8 cellular contexts compared by ENCODE assay signal in genomic region chr6:41027799-41028617, GRCh38. TPM values are rescaled to one million over a fixed set of nuclear protein-coding genes. Genes with fewer than 3 reads are reported as not detected.
DNase-seq lines count a peak whose midpoint lies in the region; ATAC-seq and TF ChIP-seq lines count a peak whose summit lies in the region.

No MANE protein-coding gene starts in this region.

- BruUV-seq in Panc1 (replicated peaks; lab: Mats Ljungman, UMichigan) = no TSS peak

- no peaks in the 10 kb centered on the region for H3K9me3 Mint-ChIP-seq in activated T-helper 2 cell treated with anti-CD3 and anti-CD28 coated beads, Interferon-gamma antibody, Interleukin-2, Interleukin-4, amounts not matched to agents 10 μg/mL and 5 μg/mL and 100 μg/mL, durations not matched to agents 14 hours and 24 hours and 36 hours

- H3K4me2 ChIP-seq in neural cell (ENCODE audit: low read length) = no peak overlapping the region

- no peaks in the 10 kb centered on the region for H3F3A ChIP-seq in neural cell (ENCODE audit: insufficient read depth, low read length, poor library complexity, severe bottlenecking)

- H3K4me3 ChIP-seq in Panc1 (ENCODE audit: low read depth in 2 of 2, low read length in 2 of 2) (peak overlapping the region; percentile 14 to 55; a peak in 3 of 4 replicates), fibroblast of villous mesenchyme (ENCODE audit: low read depth, low read length) (peak overlapping the region; percentile 53), neural cell (ENCODE audit: low read length) (peak overlapping the region; percentile 40)

- peak; percentile 66 for DNase-seq in CMK (ENCODE audit: low read depth)
- no peak for DNase-seq in Panc1 (ENCODE audit: low read depth, low spot score)
- peak; percentile 77 for DNase-seq in activated T-helper 2 cell treated with anti-CD3 and anti-CD28 coated beads, Interferon-gamma antibody, Interleukin-2, Interleukin-4, amounts not matched to agents 10 μg/mL and 5 μg/mL and 100 μg/mL, durations not matched to agents 14 hours and 24 hours and 36 hours (ENCODE audit: low spot score)
- peak; percentile 57 for DNase-seq in fibroblast of villous mesenchyme (ENCODE audit: low read depth)
- DNase-seq in stimulated activated naive CD8-positive, alpha-beta T cell treated with anti-CD3 and anti-CD28 coated beads, Interleukin-15, Interleukin-2, amounts not matched to agents 100 U/mL and 50 U/mL, for 24 hours = peak; percentile 90

- H3K27me3 ChIP-seq in Panc1 (ENCODE audit: control insufficient read depth, insufficient read depth, low read length) (no peaks in the 10 kb centered on the region), neural cell (ENCODE audit: insufficient read depth, low read depth, low read length) (peaks cover 11% of the 10 kb centered on the region)

- POLR2A ChIA-PET in Panc1 (lab: Charles Lee) = interaction anchor here (0.7 kb wide), 1 partner anchor 71 kb away, joined by 3 read pairs; no protein-coding TSS in a partner anchor

- in situ Hi-C loops in Panc1 (cut with HindIII; ENCODE audit: low pct_unique_long_range_greater_than_20kb, low sequenced_read_pairs) = no loop called here

- TF ChIP-seq EP300 in neural cell (conservative IDR thresholded peaks at IDR 0.05; ENCODE audit: poor library complexity, severe bottlenecking) = no peak

- ATAC-seq in GM19397 (IDR thresholded peaks at IDR 0.05; ENCODE audit: unreplicated experiment) = peak; percentile 86
- peak; percentile 76 for ATAC-seq in HG03521 (IDR thresholded peaks at IDR 0.05; ENCODE audit: unreplicated experiment)
- ATAC-seq in Panc1 = peak; percentile 93
- peak; percentile 90 for ATAC-seq in stimulated activated naive CD8-positive, alpha-beta T cell treated with anti-CD3 and anti-CD28 coated beads, Interleukin-15, Interleukin-2, amounts not matched to agents 100 U/mL and 50 U/mL, for 24 hours

- H3K9me2 ChIP-seq in neural cell (ENCODE audit: insufficient read depth, low read length) = no peaks in the 10 kb centered on the region

- TF ChIP-seq CTCF in Panc1 (IDR thresholded peaks at IDR 0.05) (peak; percentile 97), fibroblast of villous mesenchyme (IDR thresholded peaks at IDR 0.05; ENCODE audit: insufficient read depth, low read depth, low read length) (peak; percentile 97), neural cell (IDR thresholded peaks at IDR 0.05; ENCODE audit: poor library complexity, severe bottlenecking) (peak; percentile 96)

- H3K36me3 Mint-ChIP-seq in activated T-helper 2 cell treated with anti-CD3 and anti-CD28 coated beads, Interferon-gamma antibody, Interleukin-2, Interleukin-4, amounts not matched to agents 10 μg/mL and 5 μg/mL and 100 μg/mL, durations not matched to agents 14 hours and 24 hours and 36 hours (ENCODE audit: low read depth) = no peaks in the 10 kb centered on the region

- peak; percentile 94 for TF ChIP-seq RAD21 in neural cell (conservative IDR thresholded peaks at IDR 0.05)

- H3K4me3 Mint-ChIP-seq in activated T-helper 2 cell treated with anti-CD3 and anti-CD28 coated beads, Interferon-gamma antibody, Interleukin-2, Interleukin-4, amounts not matched to agents 10 μg/mL and 5 μg/mL and 100 μg/mL, durations not matched to agents 14 hours and 24 hours and 36 hours (ENCODE audit: low read depth) = peak overlapping the region; percentile 89

- H3K4me1 ChIP-seq in Panc1 (ENCODE audit: control insufficient read depth, insufficient read depth, low read length) = peaks cover 20% of the 10 kb centered on the region

- intact Hi-C loops in Panc1 (cut with micrococcal nuclease; ENCODE audit: unreplicated experiment) = loop anchor here (1.0 kb wide), 1 partner anchor 133 kb away; no protein-coding TSS in a partner anchor
- intact Hi-C loops in activated T-helper 2 cell treated with anti-CD3 and anti-CD28 coated beads, Interferon-gamma antibody, Interleukin-2, Interleukin-4, amounts not matched to agents 10 μg/mL and 5 μg/mL and 100 μg/mL, durations not matched to agents 14 hours and 24 hours and 36 hours (cut with micrococcal nuclease) = loop anchor here (1.0 kb wide), 2 partner anchors 22 to 44 kb away; partner anchors contain the start of genes NFYA and OARD1

- H3K27ac ChIP-seq in Panc1 (ENCODE audit: low read length) = peak overlapping the region; percentile 91
- H3K27ac ChIP-seq in neural cell (ENCODE audit: low read length) = no peak overlapping the region

- no peak overlapping the region for H3K9ac ChIP-seq in neural cell (ENCODE audit: low read length)

- H2AFZ ChIP-seq in neural cell (ENCODE audit: low read depth, low read length) = no peak overlapping the region

- H3K9me3 ChIP-seq in Panc1 (ENCODE audit: control insufficient read depth, insufficient read depth, low read depth, low read length) (no peaks in the 10 kb centered on the region), neural cell (ENCODE audit: low read length) (no peaks in the 10 kb centered on the region)

- H3K4me1 Mint-ChIP-seq in activated T-helper 2 cell treated with anti-CD3 and anti-CD28 coated beads, Interferon-gamma antibody, Interleukin-2, Interleukin-4, amounts not matched to agents 10 μg/mL and 5 μg/mL and 100 μg/mL, durations not matched to agents 14 hours and 24 hours and 36 hours (ENCODE audit: low read depth) = peaks cover 19% of the 10 kb centered on the region

- H3K79me2 ChIP-seq in neural cell (replicated peaks; ENCODE audit: insufficient read depth, low read length) = no peaks in the 10 kb centered on the region

- CTCF ChIA-PET in Panc1 (lab: Charles Lee) = interaction anchor here (0.7 to 1.1 kb wide), 4 partner anchors 19 to 131 kb away, joined by 3 to 4 read pairs (median 4); no protein-coding TSS in a partner anchor

- H3K27ac Mint-ChIP-seq in activated T-helper 2 cell treated with anti-CD3 and anti-CD28 coated beads, Interferon-gamma antibody, Interleukin-2, Interleukin-4, amounts not matched to agents 10 μg/mL and 5 μg/mL and 100 μg/mL, durations not matched to agents 14 hours and 24 hours and 36 hours = peak overlapping the region; percentile 94

- H4K20me1 ChIP-seq in neural cell (ENCODE audit: insufficient read depth) = no peaks in the 10 kb centered on the region

- H3K27me3 Mint-ChIP-seq in activated T-helper 2 cell treated with anti-CD3 and anti-CD28 coated beads, Interferon-gamma antibody, Interleukin-2, Interleukin-4, amounts not matched to agents 10 μg/mL and 5 μg/mL and 100 μg/mL, durations not matched to agents 14 hours and 24 hours and 36 hours (ENCODE audit: low read depth) = no peaks in the 10 kb centered on the region

- no peaks in the 10 kb centered on the region for H3K36me3 ChIP-seq in Panc1 (ENCODE audit: control insufficient read depth, insufficient read depth, low read length)
- H3K36me3 ChIP-seq in neural cell (ENCODE audit: insufficient read depth, low read length) = no peaks in the 10 kb centered on the region

TF ChIP-seq in neural cell, 6 proteins besides CTCF, POLR2A, EP300 and RAD21 (continues in another document):
- no peak for TF ChIP-seq POLR2AphosphoS5 (IDR thresholded peaks at IDR 0.05)
- TF ChIP-seq SMC3 (conservative IDR thresholded peaks at IDR 0.05; ENCODE audit: poor library complexity) = peak; percentile 96
- no peak for TF ChIP-seq MXI1 (conservative IDR thresholded peaks at IDR 0.05; ENCODE audit: poor library complexity, severe bottlenecking)
- TF ChIP-seq TAF1 (IDR thresholded peaks at IDR 0.05; ENCODE audit: low read depth) = no peak
- no peak for TF ChIP-seq EZH2 (IDR thresholded peaks at IDR 0.05; ENCODE audit: borderline replicate concordance, insufficient read depth, low read length, poor library complexity, severe bottlenecking)

RNA-seq across cellular contexts. Expression of gene UNC5CL, which starts 11.0 kb away (rescaled TPM):
- total RNA-seq in Panc1 (2021; ENCODE audit: unreplicated experiment) = 0.36 TPM
- 0.67 TPM for polyA plus RNA-seq in Panc1 (2012; ENCODE audit: insufficient read length)
- 1.1 and 1.6 TPM in 2 replicates for total RNA-seq in activated T-helper 2 cell treated with anti-CD3 and anti-CD28 coated beads, Interferon-gamma antibody, Interleukin-2, Interleukin-4, amounts not matched to agents 10 μg/mL and 5 μg/mL and 100 μg/mL, durations not matched to agents 14 hours and 24 hours and 36 hours
- under 0.01 TPM in 2 replicates for total RNA-seq in fibroblast of villous mesenchyme
- polyA plus RNA-seq in neural cell = 1.0 and 2.6 TPM in 2 replicates
- polyA minus RNA-seq in neural cell = 0.69 and 0.73 TPM in 2 replicates

RNA-seq across cellular contexts. Expression of gene TSPO2, which starts 14.3 kb away (rescaled TPM):
- total RNA-seq in Panc1 (2021; ENCODE audit: unreplicated experiment) (not detected), fibroblast of villous mesenchyme (not detected in 2 replicates)
- polyA plus RNA-seq in Panc1 (2012; ENCODE audit: insufficient read length) = not detected
- total RNA-seq in activated T-helper 2 cell treated with anti-CD3 and anti-CD28 coated beads, Interferon-gamma antibody, Interleukin-2, Interleukin-4, amounts not matched to agents 10 μg/mL and 5 μg/mL and 100 μg/mL, durations not matched to agents 14 hours and 24 hours and 36 hours = not detected in 2 replicates
- polyA plus RNA-seq in neural cell = not detected in 2 replicates
- not detected in 2 replicates for polyA minus RNA-seq in neural cell

RNA-seq across cellular contexts. Expression of gene APOBEC2, which starts 25.0 kb away (rescaled TPM):
- not detected for total RNA-seq in Panc1 (2021; ENCODE audit: unreplicated experiment)
- not detected for polyA plus RNA-seq in Panc1 (2012; ENCODE audit: insufficient read length)
- not detected in 2 replicates for total RNA-seq in activated T-helper 2 cell treated with anti-CD3 and anti-CD28 coated beads, Interferon-gamma antibody, Interleukin-2, Interleukin-4, amounts not matched to agents 10 μg/mL and 5 μg/mL and 100 μg/mL, durations not matched to agents 14 hours and 24 hours and 36 hours
- not detected in 2 replicates for total RNA-seq in fibroblast of villous mesenchyme
- polyA plus RNA-seq in neural cell = not detected in 2 replicates
- polyA minus RNA-seq in neural cell = not detected in 2 replicates

RNA-seq across cellular contexts. Expression of gene OARD1, which starts 44.1 kb away (rescaled TPM):
- 18.2 TPM for total RNA-seq in Panc1 (2021; ENCODE audit: unreplicated experiment)
- polyA plus RNA-seq in Panc1 (2012; ENCODE audit: insufficient read length) = 15.1 TPM
- 28.0 and 33.7 TPM in 2 replicates for total RNA-seq in activated T-helper 2 cell treated with anti-CD3 and anti-CD28 coated beads, Interferon-gamma antibody, Interleukin-2, Interleukin-4, amounts not matched to agents 10 μg/mL and 5 μg/mL and 100 μg/mL, durations not matched to agents 14 hours and 24 hours and 36 hours
- total RNA-seq in fibroblast of villous mesenchyme = 3.2 and 4.7 TPM in 2 replicates
- polyA plus RNA-seq in neural cell = 38.7 and 41.7 TPM in 2 replicates
- polyA minus RNA-seq in neural cell = 24.3 and 28.2 TPM in 2 replicates

RNA-seq across cellular contexts. Expression of gene NFYA, which starts 44.8 kb away (rescaled TPM):
- 34.7 TPM for total RNA-seq in Panc1 (2021; ENCODE audit: unreplicated experiment)
- 37.9 TPM for polyA plus RNA-seq in Panc1 (2012; ENCODE audit: insufficient read length)
- 28.1 and 28.2 TPM in 2 replicates for total RNA-seq in activated T-helper 2 cell treated with anti-CD3 and anti-CD28 coated beads, Interferon-gamma antibody, Interleukin-2, Interleukin-4, amounts not matched to agents 10 μg/mL and 5 μg/mL and 100 μg/mL, durations not matched to agents 14 hours and 24 hours and 36 hours
- 7.7 and 10.4 TPM in 2 replicates for total RNA-seq in fibroblast of villous mesenchyme
- 17.1 and 22.1 TPM in 2 replicates for polyA plus RNA-seq in neural cell
- polyA minus RNA-seq in neural cell = 62.1 and 67.6 TPM in 2 replicates
